Comparison of ENCODE assay signal across 13 cellular contexts in the genomic region with DNA sequence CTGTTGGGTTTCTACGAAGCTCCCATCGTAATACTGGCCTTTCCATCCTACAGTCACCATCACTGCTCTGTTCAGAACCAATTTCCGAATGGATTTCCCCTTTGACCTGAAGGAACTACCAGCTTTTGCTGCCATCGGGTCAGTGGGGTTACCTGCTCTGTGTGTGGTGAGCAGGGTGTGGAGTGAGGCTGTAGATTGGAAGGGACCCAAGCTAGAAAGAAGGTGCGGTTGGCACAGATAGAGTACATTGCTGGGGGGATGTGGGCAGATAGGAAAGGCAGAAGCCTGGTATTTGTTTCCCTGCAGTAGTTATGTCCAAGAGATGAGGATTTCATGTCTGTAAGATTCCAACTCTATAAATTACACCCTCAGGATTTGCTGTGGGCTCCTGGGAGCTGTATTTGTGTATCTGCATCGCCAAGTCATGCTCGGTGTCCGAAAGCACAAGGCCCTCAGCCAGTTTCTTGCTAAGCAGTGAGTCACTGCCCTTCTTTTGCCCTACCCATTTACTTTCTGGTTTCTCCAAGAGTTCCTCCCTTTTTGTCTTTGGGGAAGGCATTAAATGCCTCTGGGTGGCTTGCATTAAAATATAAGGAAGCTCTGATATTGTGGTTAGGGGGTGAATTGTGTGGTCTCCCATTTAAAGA. TPM values are rescaled to one million over a fixed set of nuclear protein-coding genes. Genes with fewer than 3 reads are reported as not detected.
DNase-seq lines count a peak whose midpoint lies in the region; ATAC-seq and TF ChIP-seq lines count a peak whose summit lies in the region.
"Had no signal": no experiment of that assay in that cellular context is flagged by ENCODE, and none has a peak within 500 bp of the region (broad histone marks: within the 10 kb centered on the region; RNA-seq: fewer than 3 reads in every experiment).

No MANE protein-coding gene starts in this region.

- peaks cover 1% of the 10 kb centered on the region for H3K27me3 Mint-ChIP-seq in endothelial cell (ENCODE audit: unreplicated experiment)

- H3K36me3 ChIP-seq in adipocyte (ENCODE audit: control insufficient read depth, insufficient read depth, low read length, severe bottlenecking): no peaks in the 10 kb centered on the region
- no peaks in the 10 kb centered on the region for H3K36me3 ChIP-seq in urinary bladder (ENCODE audit: insufficient read depth)

- H3K4me3 Mint-ChIP-seq in endothelial cell (ENCODE audit: unreplicated experiment): no peak overlapping the region
- H3K4me3 Mint-ChIP-seq: activated T-cell treated with anti-CD3 and anti-CD28 coated beads, Interleukin-2, amount 50 U/mL, for 72 hours; T-helper 2 cell treated with Interferon-gamma antibody and Interleukin-4, amounts not matched to agents 5 μg/mL and 100 μg/mL, for 36 hours had no signal

- WGBS in urinary bladder: 56% methylated on average over 8 of the region's 8 CpGs

- no peaks in the 10 kb centered on the region for H3K4me1 Mint-ChIP-seq in endothelial cell (ENCODE audit: unreplicated experiment)

- DNase-seq in NOMO-1 treated with DMSO at 0.1 percent for 48 hours (lab: John Stamatoyannopoulos, UW; ENCODE audit: unreplicated experiment) (peak; percentile 42), NOMO-1 treated with dmso at 0.1 percent for 144 hours (lab: John Stamatoyannopoulos, UW; ENCODE audit: unreplicated experiment) (no peak), adipocyte (ENCODE audit: low read depth) (peak; percentile 86), iris pigment epithelial cell (ENCODE audit: low read depth) (peak; percentile 95), coronary artery (ENCODE audit: low spot score) (no peak), endothelial cell (ENCODE audit: low spot score) (no peak)
- DNase-seq: activated T-cell treated with anti-CD3 and anti-CD28 coated beads, Interleukin-2, amount 50 U/mL, for 72 hours; effector CD4-positive, alpha-beta T cell; NCI-H748 treated with DMSO at 0.1 percent for 48 hours had no signal

- no peaks in the 10 kb centered on the region for H3K27me3 ChIP-seq in adipocyte (replicated peaks; ENCODE audit: control insufficient read depth, insufficient read depth, low read length)

- H3K27ac ChIP-seq in urinary bladder (ENCODE audit: low read depth) (peak overlapping the region; percentile 40), coronary artery (no peak overlapping the region)
- H3K27ac ChIP-seq: 22Rv1 had no signal

- TF ChIP-seq CTCF in coronary artery (IDR thresholded peaks at IDR 0.05) (no peak), endothelial cell (IDR thresholded peaks at IDR 0.05; ENCODE audit: unreplicated experiment) (no peak)

- peaks cover 3% of the 10 kb centered on the region for H3K36me3 Mint-ChIP-seq in endothelial cell (ENCODE audit: low read depth, unreplicated experiment)

- H3K9ac ChIP-seq in adipocyte (ENCODE audit: low read length): no peak overlapping the region

- H3K4me1 ChIP-seq in adipocyte (ENCODE audit: control insufficient read depth, insufficient read depth, low read length): peaks cover 27% of the 10 kb centered on the region
- H3K4me1 ChIP-seq in urinary bladder (ENCODE audit: insufficient read depth): no peaks in the 10 kb centered on the region

- H3K9me3 ChIP-seq in adipocyte (ENCODE audit: control insufficient read depth, low read length): no peaks in the 10 kb centered on the region

- H3K4me3 ChIP-seq in adipocyte (ENCODE audit: low read length) (no peak overlapping the region), urinary bladder (ENCODE audit: low read depth, low read length) (no peak overlapping the region), coronary artery (no peak overlapping the region)

- H3K9me3 Mint-ChIP-seq in endothelial cell (ENCODE audit: unreplicated experiment): no peaks in the 10 kb centered on the region
- H3K9me3 Mint-ChIP-seq: activated T-cell treated with anti-CD3 and anti-CD28 coated beads, Interleukin-2, amount 50 U/mL, for 72 hours; T-helper 2 cell treated with Interferon-gamma antibody and Interleukin-4, amounts not matched to agents 5 μg/mL and 100 μg/mL, for 36 hours had no signal

- H3K27ac Mint-ChIP-seq in endothelial cell (ENCODE audit: unreplicated experiment): no peak overlapping the region
- H3K27ac Mint-ChIP-seq: activated T-cell treated with anti-CD3 and anti-CD28 coated beads, Interleukin-2, amount 50 U/mL, for 72 hours; T-helper 2 cell treated with Interferon-gamma antibody and Interleukin-4, amounts not matched to agents 5 μg/mL and 100 μg/mL, for 36 hours had no signal

- no peak for ATAC-seq in HG02970 (IDR thresholded peaks at IDR 0.05; ENCODE audit: low FRiP score, unreplicated experiment)
- ATAC-seq: activated T-cell treated with anti-CD3 and anti-CD28 coated beads, Interleukin-2, amount 50 U/mL, for 72 hours had no signal

RNA-seq across cellular contexts. Expression of gene CLCN1, which starts 15.4 kb away (rescaled TPM):
- total RNA-seq in urinary bladder (0.16 TPM), endothelial cell (ENCODE audit: unreplicated experiment) (not detected)
- polyA plus RNA-seq in urinary bladder: 0.05 TPM

RNA-seq across cellular contexts. Expression of gene FAM131B, which starts 31.2 kb away (rescaled TPM):
- total RNA-seq in urinary bladder: 4.1 TPM
- polyA plus RNA-seq in urinary bladder: 3.2 TPM
- total RNA-seq in endothelial cell (ENCODE audit: unreplicated experiment): 1.0 TPM

RNA-seq across cellular contexts. Expression of gene CASP2, which starts 43.2 kb away (rescaled TPM):
- total RNA-seq in urinary bladder (22.0 TPM), endothelial cell (ENCODE audit: unreplicated experiment) (55.3 TPM)
- 7.5 TPM for polyA plus RNA-seq in urinary bladder

RNA-seq across cellular contexts. Expression of gene TMEM139, which starts 46.5 kb away (rescaled TPM):
- total RNA-seq in urinary bladder (2.1 TPM), endothelial cell (ENCODE audit: unreplicated experiment) (0.23 TPM)
- polyA plus RNA-seq in urinary bladder: 1.2 TPM

RNA-seq across cellular contexts. Expression of gene ZYX, which starts 49.8 kb away (rescaled TPM):
- total RNA-seq in urinary bladder (37.9 TPM), endothelial cell (ENCODE audit: unreplicated experiment) (237 TPM)
- polyA plus RNA-seq in urinary bladder: 386 TPM

Comparison
In these comparisons a context has a peak if more than half of its experiments do, and no peak if none do; other contexts are left out.
1. DNase-seq: peak in NOMO-1 treated with DMSO at 0.1 percent for 48 hours (single experiment), adipocyte (single experiment) and iris pigment epithelial cell (single experiment); none in NOMO-1 treated with dmso at 0.1 percent for 144 hours (single experiment), coronary artery (single experiment) and endothelial cell (single experiment).